In genomic region chr1:97919568-97920261, GRCh38 we compare ENCODE assay signal across 8 cellular contexts. TPM values are rescaled to one million over a fixed set of nuclear protein-coding genes. Genes with fewer than 3 reads are reported as not detected.
DNase-seq lines count a peak whose midpoint lies in the region; ATAC-seq, FAIRE-seq and TF ChIP-seq lines count a peak whose summit lies in the region.

No MANE protein-coding gene starts in this region.

- peak overlapping the region; percentile 81 for H3K4me3 ChIP-seq in HL-60 (replicated peaks; ENCODE audit: insufficient read depth, low read length)
- peak overlapping the region; percentile 77 to 96 (median 90) for H3K4me3 ChIP-seq in adrenal gland
- peak overlapping the region; percentile 80 to 87 (median 86) for H3K4me3 ChIP-seq in right lobe of liver
- peak overlapping the region; percentile 84 for H3K4me3 ChIP-seq in upper lobe of right lung

- no peak overlapping the region; the same call in 1 of the 2 replicates for H3K27ac ChIP-seq in HL-60 (replicated peaks)
- peak overlapping the region; percentile 8 to 94 (median 85) for H3K27ac ChIP-seq in adrenal gland
- peak overlapping the region; percentile 93 to 96 (median 94) for H3K27ac ChIP-seq in right lobe of liver
- peak overlapping the region; percentile 94 for H3K27ac ChIP-seq in upper lobe of right lung

- WGBS in adrenal gland, 4 donors, result 7 to 11% (median 8%) methylated on average over 7 of the region's 7 CpGs
- WGBS in right lobe of liver (ENCODE audit: insufficient coverage, low coverage, low lambda C conversion rate, missing lambda C conversion rate), result 5% methylated on average over 7 of the region's 7 CpGs

- H3K4me1 ChIP-seq in adrenal gland (replicated peaks in 1 of 2) (peaks cover 6 to 25% of the 10 kb centered on the region in 2 donors), right lobe of liver (peaks cover 0 to 30% (median 14%) of the 10 kb centered on the region in 4 donors), upper lobe of right lung (peaks cover 32% of the 10 kb centered on the region)

- H3K9me3 ChIP-seq in adrenal gland (replicated peaks in 1 of 3), result no peaks in the 10 kb centered on the region
- no peaks in the 10 kb centered on the region for H3K9me3 ChIP-seq in right lobe of liver
- no peaks in the 10 kb centered on the region for H3K9me3 ChIP-seq in upper lobe of right lung

- ATAC-seq in right lobe of liver, result peak in 3 of 4 donors; percentile 11 to 41 (median 25)
- no peak for ATAC-seq in upper lobe of right lung
- no peak for ATAC-seq in activated CD4-positive, CD25-positive, alpha-beta regulatory T cell treated with anti-CD3 and anti-CD28 coated beads, Interleukin-2, amount 50 U/mL, for 24 hours

- intact Hi-C loops in adrenal gland (cut with DNase I), result no loop called here
- intact Hi-C loops in right lobe of liver (cut with DNase I), result no loop called here
- intact Hi-C loops in upper lobe of right lung (cut with DNase I), result no loop called here

- TF ChIP-seq CTCF in HL-60 (IDR thresholded peaks at IDR 0.05; ENCODE audit: insufficient read depth, low read length) (no peak), adrenal gland (IDR thresholded peaks at IDR 0.05) (no peak), right lobe of liver (IDR thresholded peaks at IDR 0.05) (no peak), upper lobe of right lung (IDR thresholded peaks at IDR 0.05) (no peak)

- TF ChIP-seq POLR2A in adrenal gland (IDR thresholded peaks at IDR 0.05) (no peak), right lobe of liver (IDR thresholded peaks at IDR 0.05) (no peak)

- peak; percentile 12 for DNase-seq in AG08396 (ENCODE audit: low spot score)
- DNase-seq in HL-60 (ENCODE audit: low read depth in 1 of 2, low spot score in 1 of 2), result peak in 1 of 2 experiments; percentile 41
- no peak for DNase-seq in adrenal gland
- DNase-seq in right lobe of liver, result no peak
- no peak for DNase-seq in upper lobe of right lung
- no peak for DNase-seq in GM19239 (ENCODE audit: insufficient read length, low spot score)
- DNase-seq in SHP77 treated with DMSO at 0.1 percent for 48 hours (lab: John Stamatoyannopoulos, UW), result no peak

- no peaks in the 10 kb centered on the region for H3K36me3 ChIP-seq in adrenal gland (replicated peaks in 1 of 2)
- no peaks in the 10 kb centered on the region for H3K36me3 ChIP-seq in right lobe of liver
- no peaks in the 10 kb centered on the region for H3K36me3 ChIP-seq in upper lobe of right lung

- FAIRE-seq in GM19239 (lab: Jason Lieb, UNC), result no peak

- H3K27me3 ChIP-seq in HL-60 (ENCODE audit: insufficient read depth, poor library complexity, severe bottlenecking) (peaks cover 9% of the 10 kb centered on the region), adrenal gland (no peaks in the 10 kb centered on the region), right lobe of liver (no peaks in the 10 kb centered on the region), upper lobe of right lung (no peaks in the 10 kb centered on the region)

RNA-seq across cellular contexts. Expression of gene DPYD, which starts 1.1 kb away (rescaled TPM):
- total RNA-seq in adrenal gland, result 10 to 100 TPM; 27.4 to 73.1 (median 37.1) TPM
- polyA plus RNA-seq in adrenal gland, result 10 to 100 TPM in 1 of 3 donors, 1 to 10 TPM in 2; 6.6 to 14.9 (median 8.1) TPM
- total RNA-seq in right lobe of liver, result 10 to 100 TPM; 25.2 to 74.4 (median 40.0) TPM
- total RNA-seq in upper lobe of right lung, result 82.7 TPM

Comparison
In these comparisons a context has a peak if more than half of its experiments do, and no peak if none do; other contexts are left out.
1. ATAC-seq: peak in right lobe of liver (3 of 4); none in upper lobe of right lung (single experiment) and activated CD4-positive, CD25-positive, alpha-beta regulatory T cell treated with anti-CD3 and anti-CD28 coated beads, Interleukin-2, amount 50 U/mL, for 24 hours (0 of 2).
2. Peak in every context shown above with its lines, with median percentiles within 50 percentile points of each other: H3K4me3 ChIP-seq.